ENCODE assay signal across 1 cellular context in genomic region chr21:39659070-39659815, GRCh38.
TF ChIP-seq lines count a peak whose summit lies in the region.

No MANE protein-coding gene starts in this region.

TF ChIP-seq in HepG2, 621 proteins besides CTCF, POLR2A, EP300 and RAD21:
- TF ChIP-seq SAFB2 (CRISPR knock-in tag; IDR thresholded peaks at IDR 0.05; ENCODE audit: borderline replicate concordance, low read depth) (no peak), ZNF629 (CRISPR knock-in tag; conservative IDR thresholded peaks at IDR 0.05) (peak; percentile 60)
